16 cellular contexts compared by ENCODE assay signal in genomic region chr2:127485694-127486071, GRCh38. TPM values are rescaled to one million over a fixed set of nuclear protein-coding genes. Genes with fewer than 3 reads are reported as not detected.
DNase-seq lines count a peak whose midpoint lies in the region; ATAC-seq and TF ChIP-seq lines count a peak whose summit lies in the region.
"Had no signal": no experiment of that assay in that cellular context is flagged by ENCODE, and none has a peak within 500 bp of the region (broad histone marks: within the 10 kb centered on the region; RNA-seq: fewer than 3 reads in every experiment).

No MANE protein-coding gene starts in this region.

- intact Hi-C loops in CD8-positive, alpha-beta T cell (cut with DNase I, micrococcal nuclease): loop anchor here in 1 of 2 experiments (2.0 kb wide), 1 partner anchor 39 kb away; no protein-coding TSS in a partner anchor
- intact Hi-C loops in activated CD4-positive, alpha-beta memory T cell treated with anti-CD3 and anti-CD28 coated beads for 36 hours (cut with micrococcal nuclease): no loop called here
- intact Hi-C loops in posterior vena cava (cut with DNase I) (loop anchor here in 1 of 2 donors (5.0 kb wide), 1 partner anchor 168 kb away; no protein-coding TSS in a partner anchor), uterus (cut with DNase I; ENCODE audit: low total_unique reads) (no loop called here)

- peaks cover 0 to 55% (median 36%) of the 10 kb centered on the region in 11 experiments; a peak in 15 of 22 replicates for H4K20me1 ChIP-seq in BLaER1 treated with 17β-estradiol and CSF1 and Interleukin-3, amounts not matched to agents 10 nM and 100 nM

- H3K9me3 ChIP-seq in BLaER1 treated with 17β-estradiol and CSF1 and Interleukin-3, amounts not matched to agents 10 nM and 100 nM (replicated peaks in 1 of 11): no peaks in the 10 kb centered on the region
- no peaks in the 10 kb centered on the region for H3K9me3 ChIP-seq in CD8-positive, alpha-beta T cell (ENCODE audit: low read length)
- no peaks in the 10 kb centered on the region for H3K9me3 ChIP-seq in uterus
- H3K9me3 ChIP-seq: testis had no signal

- peak overlapping the region; percentile 85 for H3K27ac Mint-ChIP-seq in CD8-positive, alpha-beta T cell
- peak overlapping the region; percentile 61 for H3K27ac Mint-ChIP-seq in activated CD4-positive, alpha-beta memory T cell treated with anti-CD3 and anti-CD28 coated beads for 36 hours
- H3K27ac Mint-ChIP-seq in memory B cell: peak overlapping the region; percentile 78

- peaks cover 96 to 98% (median 98%) of the 10 kb centered on the region in 11 experiments for H3K36me3 ChIP-seq in BLaER1 treated with 17β-estradiol and CSF1 and Interleukin-3, amounts not matched to agents 10 nM and 100 nM
- peaks cover 46% of the 10 kb centered on the region for H3K36me3 ChIP-seq in CD8-positive, alpha-beta T cell (ENCODE audit: insufficient read depth, low read length)
- H3K36me3 ChIP-seq in uterus: no peaks in the 10 kb centered on the region

- H3K4me3 ChIP-seq in BLaER1 treated with 17β-estradiol and CSF1 and Interleukin-3, amounts not matched to agents 10 nM and 100 nM: no peak overlapping the region
- no peak overlapping the region for H3K4me3 ChIP-seq in CD8-positive, alpha-beta T cell (ENCODE audit: low read depth, low read length)
- H3K4me3 ChIP-seq in uterus: no peak overlapping the region
- H3K4me3 ChIP-seq: GM23248, testis had no signal

- no peak for TF ChIP-seq CTCF in CD8-positive, alpha-beta T cell (IDR thresholded peaks at IDR 0.05)
- TF ChIP-seq CTCF in uterus (IDR thresholded peaks at IDR 0.05): no peak

- H3K27me3 ChIP-seq in BLaER1 treated with 17β-estradiol and CSF1 and Interleukin-3, amounts not matched to agents 10 nM and 100 nM: no peaks in the 10 kb centered on the region
- no peaks in the 10 kb centered on the region for H3K27me3 ChIP-seq in CD8-positive, alpha-beta T cell (ENCODE audit: insufficient read depth, low read length)
- no peaks in the 10 kb centered on the region for H3K27me3 ChIP-seq in uterus
- H3K27me3 ChIP-seq: foreskin keratinocyte, testis had no signal

- H3K27ac ChIP-seq in BLaER1 treated with 17β-estradiol and CSF1 and Interleukin-3, amounts not matched to agents 10 nM and 100 nM: peak overlapping the region in 3 of 11 experiments; percentile 8 to 33 (median 12); a peak in 2 of 22 replicates
- H3K27ac ChIP-seq in CD8-positive, alpha-beta T cell (ENCODE audit: low read depth, low read length): peak overlapping the region; percentile 38
- H3K27ac ChIP-seq in uterus: no peak overlapping the region
- H3K27ac ChIP-seq: C4-2B, foreskin keratinocyte, GM23248, testis had no signal

- peak overlapping the region in 9 of 11 experiments; percentile 7 to 49 (median 33); a peak in 13 of 22 replicates for H3K4me2 ChIP-seq in BLaER1 treated with 17β-estradiol and CSF1 and Interleukin-3, amounts not matched to agents 10 nM and 100 nM

- H3K4me1 Mint-ChIP-seq in CD8-positive, alpha-beta T cell (ENCODE audit: low read depth): peaks cover 35% of the 10 kb centered on the region
- H3K4me1 Mint-ChIP-seq in activated CD4-positive, alpha-beta memory T cell treated with anti-CD3 and anti-CD28 coated beads for 36 hours (ENCODE audit: low read depth): peaks cover 34% of the 10 kb centered on the region
- H3K4me1 Mint-ChIP-seq in memory B cell: peaks cover 13% of the 10 kb centered on the region

- peaks cover 21 to 38% (median 23%) of the 10 kb centered on the region in 10 experiments for H3K4me1 ChIP-seq in BLaER1 treated with 17β-estradiol and CSF1 and Interleukin-3, amounts not matched to agents 10 nM and 100 nM
- peaks cover 18% of the 10 kb centered on the region for H3K4me1 ChIP-seq in CD8-positive, alpha-beta T cell (ENCODE audit: insufficient read depth, low read length)
- H3K4me1 ChIP-seq in uterus: no peaks in the 10 kb centered on the region
- H3K4me1 ChIP-seq: foreskin keratinocyte, testis had no signal

- H3K27me3 Mint-ChIP-seq in CD8-positive, alpha-beta T cell (ENCODE audit: low read depth): no peaks in the 10 kb centered on the region
- H3K27me3 Mint-ChIP-seq in activated CD4-positive, alpha-beta memory T cell treated with anti-CD3 and anti-CD28 coated beads for 36 hours: no peaks in the 10 kb centered on the region
- no peaks in the 10 kb centered on the region for H3K27me3 Mint-ChIP-seq in memory B cell

- no peaks in the 10 kb centered on the region for H3K9me3 Mint-ChIP-seq in CD8-positive, alpha-beta T cell
- no peaks in the 10 kb centered on the region for H3K9me3 Mint-ChIP-seq in activated CD4-positive, alpha-beta memory T cell treated with anti-CD3 and anti-CD28 coated beads for 36 hours
- H3K9me3 Mint-ChIP-seq in memory B cell: no peaks in the 10 kb centered on the region

- peaks cover 86% of the 10 kb centered on the region for H3K36me3 Mint-ChIP-seq in CD8-positive, alpha-beta T cell
- peaks cover 42% of the 10 kb centered on the region for H3K36me3 Mint-ChIP-seq in activated CD4-positive, alpha-beta memory T cell treated with anti-CD3 and anti-CD28 coated beads for 36 hours
- peaks cover 36% of the 10 kb centered on the region for H3K36me3 Mint-ChIP-seq in memory B cell

- peak overlapping the region; percentile 55 for H3K4me3 Mint-ChIP-seq in CD8-positive, alpha-beta T cell
- no peak overlapping the region for H3K4me3 Mint-ChIP-seq in activated CD4-positive, alpha-beta memory T cell treated with anti-CD3 and anti-CD28 coated beads for 36 hours
- no peak overlapping the region for H3K4me3 Mint-ChIP-seq in memory B cell

- POLR2A ChIA-PET in CD8-positive, alpha-beta T cell (lab: Charles Lee): no interaction called here
- POLR2A ChIA-PET in activated CD4-positive, alpha-beta memory T cell treated with anti-CD3 and anti-CD28 coated beads for 36 hours (lab: Charles Lee): no interaction called here

- ATAC-seq in CD8-positive, alpha-beta T cell: peak; percentile 57
- no peak for ATAC-seq in memory B cell (ENCODE audit: low read depth)
- ATAC-seq: foreskin keratinocyte had no signal

- DNase-seq in CD8-positive, alpha-beta T cell: no peak
- DNase-seq in activated CD4-positive, alpha-beta memory T cell treated with anti-CD3 and anti-CD28 coated beads for 36 hours: no peak
- DNase-seq in memory B cell (ENCODE audit: low spot score in 2 of 2): no peak
- no peak for DNase-seq in T1000 (lab: John Stamatoyannopoulos, UW)
- no peak for DNase-seq in posterior vena cava (ENCODE audit: low spot score)
- no peak for DNase-seq in uterus
- DNase-seq: amygdala, foreskin keratinocyte, NCI-H2081, NCI-H526, testis had no signal

- CTCF ChIA-PET in CD8-positive, alpha-beta T cell (lab: Charles Lee): no interaction called here
- CTCF ChIA-PET in activated CD4-positive, alpha-beta memory T cell treated with anti-CD3 and anti-CD28 coated beads for 36 hours (lab: Charles Lee): no interaction called here

- TF ChIP-seq POLR2A in uterus (IDR thresholded peaks at IDR 0.05): no peak

- H3K9ac ChIP-seq in BLaER1 treated with 17β-estradiol and CSF1 and Interleukin-3, amounts not matched to agents 10 nM and 100 nM: no peak overlapping the region
- H3K9ac ChIP-seq: GM23248 had no signal

RNA-seq across cellular contexts. Expression of gene IWS1, which starts 40.6 kb away (rescaled TPM):
- total RNA-seq in CD8-positive, alpha-beta T cell: 10 to 100 TPM; 30.4 to 33.4 TPM
- 10 to 100 TPM; 57.0 to 57.1 TPM for total RNA-seq in activated CD4-positive, alpha-beta memory T cell treated with anti-CD3 and anti-CD28 coated beads for 36 hours
- total RNA-seq in posterior vena cava (10 to 100 TPM; 31.0 to 35.4 TPM), uterus (10 to 100 TPM in 3 of 4 donors, 1 to 10 TPM in 1; 8.5 to 47.4 (median 33.1) TPM)

RNA-seq across cellular contexts. Expression of gene MYO7B, which starts 49.8 kb away (rescaled TPM):
- total RNA-seq in CD8-positive, alpha-beta T cell: under 1 TPM; 0.25 to 0.33 TPM
- under 1 TPM; 0.14 to 0.58 TPM for total RNA-seq in activated CD4-positive, alpha-beta memory T cell treated with anti-CD3 and anti-CD28 coated beads for 36 hours
- total RNA-seq in posterior vena cava: under 1 TPM; 0.67 to 0.79 TPM
- under 1 TPM; 0.21 to 0.48 (median 0.28) TPM for total RNA-seq in uterus
- total RNA-seq: endothelial cell of umbilical vein, foreskin keratinocyte, GM23248, SK-MEL-5 had no signal
